Comparison of ENCODE assay signal across 1 cellular context in genomic region chr11:64245797-64246623, GRCh38.
TF ChIP-seq lines count a peak whose summit lies in the region.

No MANE protein-coding gene starts in this region.

TF ChIP-seq in HEK293, 187 proteins besides CTCF, POLR2A, EP300 and RAD21 (continued from another document and continues in another):
- peak; percentile 62; the same call in 1 of the 2 replicates for TF ChIP-seq ZBTB10 (tag by site-specific recombination; IDR thresholded peaks at IDR 0.05)
- no peak for TF ChIP-seq SETDB1 (IDR thresholded peaks at IDR 0.05; ENCODE audit: insufficient read length, low read length)
- TF ChIP-seq ZNF138 (tag by site-specific recombination; IDR thresholded peaks at IDR 0.05; ENCODE audit: borderline replicate concordance) = no peak
- no peak for TF ChIP-seq ZNF510 (tag by site-specific recombination; IDR thresholded peaks at IDR 0.05; ENCODE audit: insufficient replicate concordance)
- no peak for TF ChIP-seq ZSCAN23 (tag by site-specific recombination; IDR thresholded peaks at IDR 0.05)
- no peak for TF ChIP-seq ZNF169 (tag by site-specific recombination; IDR thresholded peaks at IDR 0.05)
- TF ChIP-seq ZBTB8A (tag by site-specific recombination; IDR thresholded peaks at IDR 0.05) = peak; percentile 45
- TF ChIP-seq ZNF239 (tag by site-specific recombination; IDR thresholded peaks at IDR 0.05) = no peak
- no peak for TF ChIP-seq HOXC10 (CRISPR knock-in tag; IDR thresholded peaks at IDR 0.05)
- no peak for TF ChIP-seq ZNF416 (tag by site-specific recombination; IDR thresholded peaks at IDR 0.05)
- TF ChIP-seq WT1 (tag by site-specific recombination; IDR thresholded peaks at IDR 0.05) = no peak
- TF ChIP-seq ZNF10 (tag by site-specific recombination; IDR thresholded peaks at IDR 0.05) = no peak
- no peak for TF ChIP-seq ZNF549 (tag by site-specific recombination; IDR thresholded peaks at IDR 0.05)
- TF ChIP-seq ZNF560 (tag by site-specific recombination; IDR thresholded peaks at IDR 0.05; ENCODE audit: borderline replicate concordance) = no peak
- no peak for TF ChIP-seq ZFP41 (tag by site-specific recombination; IDR thresholded peaks at IDR 0.05; ENCODE audit: borderline replicate concordance)
- peak; percentile 69 for TF ChIP-seq ZEB2 (tag by site-specific recombination; IDR thresholded peaks at IDR 0.05)
- TF ChIP-seq ZNF184 (tag by site-specific recombination; IDR thresholded peaks at IDR 0.05) = no peak
- TF ChIP-seq HOXD13 (CRISPR knock-in tag; IDR thresholded peaks at IDR 0.05; ENCODE audit: borderline replicate concordance) = no peak
- no peak for TF ChIP-seq ZNF324 (tag by site-specific recombination; IDR thresholded peaks at IDR 0.05)
- TF ChIP-seq PBX3 (CRISPR knock-in tag; IDR thresholded peaks at IDR 0.05) = no peak
- TF ChIP-seq ZBTB48 (tag by site-specific recombination; IDR thresholded peaks at IDR 0.05) = 0 out of 2 replicates have a peak, but pooled peaks have one; percentile 27
- no peak for TF ChIP-seq ZNF121 (tag by site-specific recombination; IDR thresholded peaks at IDR 0.05)
- peak; percentile 73; the same call in 1 of the 2 replicates for TF ChIP-seq ZNF600 (tag by site-specific recombination; IDR thresholded peaks at IDR 0.05)
- no peak for TF ChIP-seq ZNF202 (tag by site-specific recombination; IDR thresholded peaks at IDR 0.05; ENCODE audit: borderline replicate concordance)
- peak; percentile 82 for TF ChIP-seq ZNF394 (tag by site-specific recombination; IDR thresholded peaks at IDR 0.05; ENCODE audit: borderline replicate concordance)
- no peak for TF ChIP-seq ZNF645 (tag by site-specific recombination; IDR thresholded peaks at IDR 0.05)
- no peak for TF ChIP-seq ZNF544 (tag by site-specific recombination; IDR thresholded peaks at IDR 0.05)
- no peak for TF ChIP-seq ZNF223 (tag by site-specific recombination; IDR thresholded peaks at IDR 0.05)
- no peak for TF ChIP-seq ZNF280C (tag by site-specific recombination; IDR thresholded peaks at IDR 0.05)
- no peak for TF ChIP-seq ZNF830 (tag by site-specific recombination; IDR thresholded peaks at IDR 0.05; ENCODE audit: low read depth)
- no peak for TF ChIP-seq ZNF514 (tag by site-specific recombination; IDR thresholded peaks at IDR 0.05)
- no peak for TF ChIP-seq MYNN (tag by site-specific recombination; IDR thresholded peaks at IDR 0.05; ENCODE audit: borderline replicate concordance)
- no peak for TF ChIP-seq REPIN1 (tag by site-specific recombination; IDR thresholded peaks at IDR 0.05; ENCODE audit: low read depth)
- TF ChIP-seq ZNF221 (tag by site-specific recombination; IDR thresholded peaks at IDR 0.05; ENCODE audit: borderline replicate concordance) = no peak
- no peak for TF ChIP-seq ZNF704 (tag by site-specific recombination; IDR thresholded peaks at IDR 0.05)
- TF ChIP-seq ZNF37A (tag by site-specific recombination; IDR thresholded peaks at IDR 0.05) = no peak
- TF ChIP-seq ZIC2 (tag by site-specific recombination; IDR thresholded peaks at IDR 0.05) = peak; percentile 65
- TF ChIP-seq ZNF341 (tag by site-specific recombination; IDR thresholded peaks at IDR 0.05; ENCODE audit: low read depth) = peak; percentile 80
- no peak for TF ChIP-seq ZBTB44 (tag by site-specific recombination; IDR thresholded peaks at IDR 0.05)
- no peak for TF ChIP-seq ZNF677 (tag by site-specific recombination; IDR thresholded peaks at IDR 0.05)
- no peak for TF ChIP-seq ZNF133 (tag by site-specific recombination; IDR thresholded peaks at IDR 0.05)
- no peak for TF ChIP-seq GFI1B (tag by site-specific recombination; IDR thresholded peaks at IDR 0.05)
- TF ChIP-seq ZNF610 (tag by site-specific recombination; IDR thresholded peaks at IDR 0.05; ENCODE audit: borderline replicate concordance) = no peak
- TF ChIP-seq ZNF76 (tag by site-specific recombination; IDR thresholded peaks at IDR 0.05; ENCODE audit: borderline replicate concordance, low read depth) = no peak
- no peak for TF ChIP-seq ZNF404 (tag by site-specific recombination; IDR thresholded peaks at IDR 0.05)
- no peak for TF ChIP-seq ZNF473 (tag by site-specific recombination; IDR thresholded peaks at IDR 0.05)
- TF ChIP-seq ZNF2 (tag by site-specific recombination; IDR thresholded peaks at IDR 0.05) = no peak
- TF ChIP-seq ZNF558 (tag by site-specific recombination; IDR thresholded peaks at IDR 0.05) = no peak
- TF ChIP-seq ZNF561 (tag by site-specific recombination; IDR thresholded peaks at IDR 0.05; ENCODE audit: borderline replicate concordance) = no peak
- no peak for TF ChIP-seq ZNF701 (tag by site-specific recombination; IDR thresholded peaks at IDR 0.05)
- no peak for TF ChIP-seq ZNF280D (tag by site-specific recombination; IDR thresholded peaks at IDR 0.05)
- TF ChIP-seq ZNF302 (tag by site-specific recombination; IDR thresholded peaks at IDR 0.05; ENCODE audit: low read depth) = no peak
- TF ChIP-seq ZNF26 (tag by site-specific recombination; IDR thresholded peaks at IDR 0.05) = no peak
- TF ChIP-seq KLF16 (tag by site-specific recombination; IDR thresholded peaks at IDR 0.05) = peak; percentile 17; the same call in 1 of the 2 replicates
- TF ChIP-seq MZF1 (tag by site-specific recombination; IDR thresholded peaks at IDR 0.05; ENCODE audit: borderline replicate concordance) = no peak
- no peak for TF ChIP-seq ZNF19 (tag by site-specific recombination; IDR thresholded peaks at IDR 0.05; ENCODE audit: low read depth)
- peak; percentile 39 for TF ChIP-seq ZNF843 (tag by site-specific recombination; IDR thresholded peaks at IDR 0.05)
